Comparison of ENCODE assay signal across 1 cellular context in the genomic region with DNA sequence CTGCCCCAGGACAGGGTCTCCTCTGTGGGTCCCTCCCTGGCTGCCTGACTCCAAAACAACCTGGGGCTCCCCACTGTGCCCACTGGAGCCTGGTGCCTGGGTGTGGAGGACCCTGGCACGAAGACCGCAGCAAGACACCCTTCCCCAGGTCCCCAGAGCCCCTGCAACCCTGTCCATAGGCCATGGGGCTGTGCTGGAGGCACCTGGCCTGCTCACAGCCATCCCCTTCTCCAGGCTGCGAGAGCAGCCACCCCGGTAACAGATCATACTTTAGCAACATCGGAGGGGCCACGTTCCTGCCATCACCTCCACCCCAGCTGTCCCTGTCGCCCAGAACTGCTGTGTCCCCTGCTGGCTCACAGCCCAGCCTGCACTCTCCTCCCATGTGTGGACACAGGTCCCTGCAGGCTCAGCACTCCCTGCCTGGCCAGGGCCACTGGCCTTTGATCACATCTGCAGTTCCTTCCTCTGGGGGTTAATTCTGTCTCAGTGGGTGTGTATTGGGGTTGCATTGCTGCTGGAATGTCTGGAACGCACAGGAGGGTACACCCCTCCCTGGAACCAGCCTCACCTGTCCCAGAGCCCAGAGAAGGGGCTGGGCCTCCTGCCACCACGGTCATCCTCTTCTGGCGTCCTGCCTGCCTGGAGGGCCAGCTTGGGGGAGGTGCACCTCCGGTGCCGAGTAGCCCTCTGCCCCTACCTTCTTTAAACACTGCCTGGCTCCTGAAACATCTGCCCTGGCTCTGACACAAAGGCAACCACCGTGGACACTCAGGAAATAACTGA.
TF ChIP-seq lines count a peak whose summit lies in the region.

No MANE protein-coding gene starts in this region.

TF ChIP-seq in HepG2, 621 proteins besides CTCF, POLR2A, EP300 and RAD21 (continued from another document and continues in another):
- TF ChIP-seq, protein P1, sequence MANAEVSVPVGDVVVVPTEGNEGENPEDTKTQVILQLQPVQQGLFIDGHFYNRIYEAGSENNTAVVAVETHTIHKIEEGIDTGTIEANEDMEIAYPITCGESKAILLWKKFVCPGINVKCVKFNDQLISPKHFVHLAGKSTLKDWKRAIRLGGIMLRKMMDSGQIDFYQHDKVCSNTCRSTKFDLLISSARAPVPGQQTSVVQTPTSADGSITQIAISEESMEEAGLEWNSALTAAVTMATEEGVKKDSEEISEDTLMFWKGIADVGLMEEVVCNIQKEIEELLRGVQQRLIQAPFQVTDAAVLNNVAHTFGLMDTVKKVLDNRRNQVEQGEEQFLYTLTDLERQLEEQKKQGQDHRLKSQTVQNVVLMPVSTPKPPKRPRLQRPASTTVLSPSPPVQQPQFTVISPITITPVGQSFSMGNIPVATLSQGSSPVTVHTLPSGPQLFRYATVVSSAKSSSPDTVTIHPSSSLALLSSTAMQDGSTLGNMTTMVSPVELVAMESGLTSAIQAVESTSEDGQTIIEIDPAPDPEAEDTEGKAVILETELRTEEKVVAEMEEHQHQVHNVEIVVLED (CRISPR knock-in tag; IDR thresholded peaks at IDR 0.05; ENCODE audit: borderline replicate concordance), result peak; percentile 58; the same call in 1 of the 2 replicates
- TF ChIP-seq, protein P2, sequence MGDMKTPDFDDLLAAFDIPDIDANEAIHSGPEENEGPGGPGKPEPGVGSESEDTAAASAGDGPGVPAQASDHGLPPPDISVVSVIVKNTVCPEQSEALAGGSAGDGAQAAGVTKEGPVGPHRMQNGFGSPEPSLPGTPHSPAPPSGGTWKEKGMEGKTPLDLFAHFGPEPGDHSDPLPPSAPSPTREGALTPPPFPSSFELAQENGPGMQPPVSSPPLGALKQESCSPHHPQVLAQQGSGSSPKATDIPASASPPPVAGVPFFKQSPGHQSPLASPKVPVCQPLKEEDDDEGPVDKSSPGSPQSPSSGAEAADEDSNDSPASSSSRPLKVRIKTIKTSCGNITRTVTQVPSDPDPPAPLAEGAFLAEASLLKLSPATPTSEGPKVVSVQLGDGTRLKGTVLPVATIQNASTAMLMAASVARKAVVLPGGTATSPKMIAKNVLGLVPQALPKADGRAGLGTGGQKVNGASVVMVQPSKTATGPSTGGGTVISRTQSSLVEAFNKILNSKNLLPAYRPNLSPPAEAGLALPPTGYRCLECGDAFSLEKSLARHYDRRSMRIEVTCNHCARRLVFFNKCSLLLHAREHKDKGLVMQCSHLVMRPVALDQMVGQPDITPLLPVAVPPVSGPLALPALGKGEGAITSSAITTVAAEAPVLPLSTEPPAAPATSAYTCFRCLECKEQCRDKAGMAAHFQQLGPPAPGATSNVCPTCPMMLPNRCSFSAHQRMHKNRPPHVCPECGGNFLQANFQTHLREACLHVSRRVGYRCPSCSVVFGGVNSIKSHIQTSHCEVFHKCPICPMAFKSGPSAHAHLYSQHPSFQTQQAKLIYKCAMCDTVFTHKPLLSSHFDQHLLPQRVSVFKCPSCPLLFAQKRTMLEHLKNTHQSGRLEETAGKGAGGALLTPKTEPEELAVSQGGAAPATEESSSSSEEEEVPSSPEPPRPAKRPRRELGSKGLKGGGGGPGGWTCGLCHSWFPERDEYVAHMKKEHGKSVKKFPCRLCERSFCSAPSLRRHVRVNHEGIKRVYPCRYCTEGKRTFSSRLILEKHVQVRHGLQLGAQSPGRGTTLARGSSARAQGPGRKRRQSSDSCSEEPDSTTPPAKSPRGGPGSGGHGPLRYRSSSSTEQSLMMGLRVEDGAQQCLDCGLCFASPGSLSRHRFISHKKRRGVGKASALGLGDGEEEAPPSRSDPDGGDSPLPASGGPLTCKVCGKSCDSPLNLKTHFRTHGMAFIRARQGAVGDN (CRISPR knock-in tag; IDR thresholded peaks at IDR 0.05), result peak; percentile 87
- TF ChIP-seq YY1 (IDR thresholded peaks at IDR 0.05; ENCODE audit: insufficient read depth, insufficient replicate concordance, low read depth, low read length) (no peak), NR2C2 (CRISPR knock-in tag; IDR thresholded peaks at IDR 0.05; ENCODE audit: borderline replicate concordance) (no peak), TCF7L2 (IDR thresholded peaks at IDR 0.05; ENCODE audit: low read depth, low read length) (no peak), ZNF282 (IDR thresholded peaks at IDR 0.05; ENCODE audit: partially characterized antibody) (no peak), CHD2 (IDR thresholded peaks at IDR 0.05; ENCODE audit: low read depth, low read length) (no peak), ZNF652 (CRISPR knock-in tag; IDR thresholded peaks at IDR 0.05; ENCODE audit: borderline replicate concordance, low read depth) (peak; percentile 93), SIX1 (CRISPR knock-in tag; IDR thresholded peaks at IDR 0.05; ENCODE audit: borderline replicate concordance) (no peak), MTA1 (CRISPR knock-in tag; IDR thresholded peaks at IDR 0.05; ENCODE audit: borderline replicate concordance) (peak; percentile 85; the same call in 1 of the 2 replicates), ZNF367 (CRISPR knock-in tag; IDR thresholded peaks at IDR 0.05; ENCODE audit: borderline replicate concordance) (no peak), NKX3-1 (CRISPR knock-in tag; IDR thresholded peaks at IDR 0.05) (no peak), XBP1 (CRISPR knock-in tag; IDR thresholded peaks at IDR 0.05) (no peak), ZNF589 (CRISPR knock-in tag; conservative IDR thresholded peaks at IDR 0.05) (no peak), TRIM24 (CRISPR knock-in tag; IDR thresholded peaks at IDR 0.05) (no peak), ZNF343 (CRISPR knock-in tag; IDR thresholded peaks at IDR 0.05) (no peak), NRL (CRISPR knock-in tag; IDR thresholded peaks at IDR 0.05; ENCODE audit: borderline replicate concordance) (peak; percentile 18; the same call in 1 of the 2 replicates), KLF15 (CRISPR knock-in tag; IDR thresholded peaks at IDR 0.05; ENCODE audit: borderline replicate concordance) (no peak), SRY (CRISPR knock-in tag; IDR thresholded peaks at IDR 0.05) (no peak; the same call in 1 of the 2 replicates), GATAD2A (CRISPR knock-in tag; IDR thresholded peaks at IDR 0.05) (no peak; the same call in 1 of the 2 replicates), ZNF350 (CRISPR knock-in tag; IDR thresholded peaks at IDR 0.05; ENCODE audit: borderline replicate concordance, low read depth) (peak; percentile 49; the same call in 1 of the 2 replicates), ZNF883 (CRISPR knock-in tag; IDR thresholded peaks at IDR 0.05; ENCODE audit: not compliant biosample characterization) (peak; percentile 76), ZBTB7A (CRISPR knock-in tag; IDR thresholded peaks at IDR 0.05) (peak; percentile 87; the same call in 1 of the 2 replicates), GABPB1 (CRISPR knock-in tag; IDR thresholded peaks at IDR 0.05) (no peak; the same call in 1 of the 2 replicates)
- TF ChIP-seq, protein P3, sequence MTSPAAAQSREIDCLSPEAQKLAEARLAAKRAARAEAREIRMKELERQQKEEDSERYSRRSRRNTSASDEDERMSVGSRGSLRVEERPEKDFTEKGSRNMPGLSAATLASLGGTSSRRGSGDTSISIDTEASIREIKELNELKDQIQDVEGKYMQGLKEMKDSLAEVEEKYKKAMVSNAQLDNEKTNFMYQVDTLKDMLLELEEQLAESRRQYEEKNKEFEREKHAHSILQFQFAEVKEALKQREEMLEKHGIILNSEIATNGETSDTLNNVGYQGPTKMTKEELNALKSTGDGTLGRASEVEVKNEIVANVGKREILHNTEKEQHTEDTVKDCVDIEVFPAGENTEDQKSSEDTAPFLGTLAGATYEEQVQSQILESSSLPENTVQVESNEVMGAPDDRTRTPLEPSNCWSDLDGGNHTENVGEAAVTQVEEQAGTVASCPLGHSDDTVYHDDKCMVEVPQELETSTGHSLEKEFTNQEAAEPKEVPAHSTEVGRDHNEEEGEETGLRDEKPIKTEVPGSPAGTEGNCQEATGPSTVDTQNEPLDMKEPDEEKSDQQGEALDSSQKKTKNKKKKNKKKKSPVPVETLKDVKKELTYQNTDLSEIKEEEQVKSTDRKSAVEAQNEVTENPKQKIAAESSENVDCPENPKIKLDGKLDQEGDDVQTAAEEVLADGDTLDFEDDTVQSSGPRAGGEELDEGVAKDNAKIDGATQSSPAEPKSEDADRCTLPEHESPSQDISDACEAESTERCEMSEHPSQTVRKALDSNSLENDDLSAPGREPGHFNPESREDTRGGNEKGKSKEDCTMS (CRISPR knock-in tag; conservative IDR thresholded peaks at IDR 0.05), result no peak
- TF ChIP-seq, protein P4, sequence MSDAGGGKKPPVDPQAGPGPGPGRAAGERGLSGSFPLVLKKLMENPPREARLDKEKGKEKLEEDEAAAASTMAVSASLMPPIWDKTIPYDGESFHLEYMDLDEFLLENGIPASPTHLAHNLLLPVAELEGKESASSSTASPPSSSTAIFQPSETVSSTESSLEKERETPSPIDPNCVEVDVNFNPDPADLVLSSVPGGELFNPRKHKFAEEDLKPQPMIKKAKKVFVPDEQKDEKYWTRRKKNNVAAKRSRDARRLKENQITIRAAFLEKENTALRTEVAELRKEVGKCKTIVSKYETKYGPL (CRISPR knock-in tag; IDR thresholded peaks at IDR 0.05), result no peak
- TF ChIP-seq, protein P5, sequence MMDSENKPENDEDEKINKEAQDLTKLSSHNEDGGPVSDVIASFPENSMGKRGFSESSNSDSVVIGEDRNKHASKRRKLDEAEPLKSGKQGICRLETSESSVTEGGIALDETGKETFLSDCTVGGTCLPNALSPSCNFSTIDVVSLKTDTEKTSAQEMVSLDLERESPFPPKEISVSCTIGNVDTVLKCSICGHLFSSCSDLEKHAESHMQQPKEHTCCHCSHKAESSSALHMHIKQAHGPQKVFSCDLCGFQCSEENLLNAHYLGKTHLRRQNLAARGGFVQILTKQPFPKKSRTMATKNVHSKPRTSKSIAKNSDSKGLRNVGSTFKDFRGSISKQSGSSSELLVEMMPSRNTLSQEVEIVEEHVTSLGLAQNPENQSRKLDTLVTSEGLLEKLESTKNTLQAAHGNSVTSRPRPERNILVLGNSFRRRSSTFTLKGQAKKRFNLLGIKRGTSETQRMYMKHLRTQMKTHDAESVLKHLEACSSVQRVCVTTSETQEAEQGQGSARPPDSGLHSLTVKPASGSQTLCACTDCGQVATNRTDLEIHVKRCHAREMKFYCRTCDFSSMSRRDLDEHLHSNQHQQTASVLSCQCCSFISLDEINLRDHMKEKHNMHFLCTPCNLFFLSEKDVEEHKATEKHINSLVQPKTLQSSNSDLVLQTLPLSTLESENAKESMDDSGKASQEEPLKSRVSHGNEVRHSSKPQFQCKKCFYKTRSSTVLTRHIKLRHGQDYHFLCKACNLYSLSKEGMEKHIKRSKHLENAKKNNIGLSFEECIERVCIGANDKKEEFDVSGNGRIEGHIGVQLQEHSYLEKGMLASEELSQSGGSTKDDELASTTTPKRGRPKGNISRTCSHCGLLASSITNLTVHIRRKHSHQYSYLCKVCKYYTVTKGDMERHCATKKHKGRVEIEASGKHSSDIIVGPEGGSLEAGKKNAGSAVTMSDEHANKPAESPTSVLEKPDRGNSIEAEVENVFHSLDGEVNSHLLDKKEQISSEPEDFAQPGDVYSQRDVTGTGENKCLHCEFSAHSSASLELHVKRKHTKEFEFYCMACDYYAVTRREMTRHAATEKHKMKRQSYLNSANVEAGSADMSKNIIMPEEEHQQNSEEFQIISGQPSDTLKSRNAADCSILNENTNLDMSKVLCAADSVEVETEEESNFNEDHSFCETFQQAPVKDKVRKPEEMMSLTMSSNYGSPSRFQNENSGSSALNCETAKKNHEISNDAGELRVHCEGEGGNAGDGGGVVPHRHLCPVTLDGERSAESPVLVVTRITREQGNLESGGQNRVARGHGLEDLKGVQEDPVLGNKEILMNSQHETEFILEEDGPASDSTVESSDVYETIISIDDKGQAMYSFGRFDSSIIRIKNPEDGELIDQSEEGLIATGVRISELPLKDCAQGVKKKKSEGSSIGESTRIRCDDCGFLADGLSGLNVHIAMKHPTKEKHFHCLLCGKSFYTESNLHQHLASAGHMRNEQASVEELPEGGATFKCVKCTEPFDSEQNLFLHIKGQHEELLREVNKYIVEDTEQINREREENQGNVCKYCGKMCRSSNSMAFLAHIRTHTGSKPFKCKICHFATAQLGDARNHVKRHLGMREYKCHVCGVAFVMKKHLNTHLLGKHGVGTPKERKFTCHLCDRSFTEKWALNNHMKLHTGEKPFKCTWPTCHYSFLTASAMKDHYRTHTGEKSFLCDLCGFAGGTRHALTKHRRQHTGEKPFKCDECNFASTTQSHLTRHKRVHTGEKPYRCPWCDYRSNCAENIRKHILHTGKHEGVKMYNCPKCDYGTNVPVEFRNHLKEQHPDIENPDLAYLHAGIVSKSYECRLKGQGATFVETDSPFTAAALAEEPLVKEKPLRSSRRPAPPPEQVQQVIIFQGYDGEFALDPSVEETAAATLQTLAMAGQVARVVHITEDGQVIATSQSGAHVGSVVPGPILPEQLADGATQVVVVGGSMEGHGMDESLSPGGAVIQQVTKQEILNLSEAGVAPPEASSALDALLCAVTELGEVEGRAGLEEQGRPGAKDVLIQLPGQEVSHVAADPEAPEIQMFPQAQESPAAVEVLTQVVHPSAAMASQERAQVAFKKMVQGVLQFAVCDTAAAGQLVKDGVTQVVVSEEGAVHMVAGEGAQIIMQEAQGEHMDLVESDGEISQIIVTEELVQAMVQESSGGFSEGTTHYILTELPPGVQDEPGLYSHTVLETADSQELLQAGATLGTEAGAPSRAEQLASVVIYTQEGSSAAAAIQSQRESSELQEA (CRISPR knock-in tag; IDR thresholded peaks at IDR 0.05; ENCODE audit: not compliant biosample characterization), result peak; percentile 72
- TF ChIP-seq, protein P6, sequence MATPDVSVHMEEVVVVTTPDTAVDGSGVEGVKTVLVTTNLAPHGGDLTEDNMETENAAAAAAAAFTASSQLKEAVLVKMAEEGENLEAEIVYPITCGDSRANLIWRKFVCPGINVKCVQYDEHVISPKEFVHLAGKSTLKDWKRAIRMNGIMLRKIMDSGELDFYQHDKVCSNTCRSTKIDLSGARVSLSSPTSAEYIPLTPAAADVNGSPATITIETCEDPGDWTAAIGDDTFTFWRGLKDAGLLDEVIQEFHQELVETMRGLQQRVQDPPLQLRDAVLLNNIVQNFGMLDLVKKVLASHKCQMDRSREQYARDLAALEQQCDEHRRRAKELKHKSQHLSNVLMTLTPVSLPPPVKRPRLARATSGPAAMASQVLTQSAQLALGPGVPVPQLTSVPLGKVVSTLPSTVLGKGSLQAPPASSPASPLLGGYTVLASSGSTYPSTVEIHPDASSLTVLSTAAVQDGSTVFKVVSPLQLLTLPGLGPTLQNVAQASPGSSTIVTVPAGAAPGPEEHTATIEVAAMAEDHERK (CRISPR knock-in tag; IDR thresholded peaks at IDR 0.05; ENCODE audit: low read depth), result no peak
- TF ChIP-seq, protein P7, sequence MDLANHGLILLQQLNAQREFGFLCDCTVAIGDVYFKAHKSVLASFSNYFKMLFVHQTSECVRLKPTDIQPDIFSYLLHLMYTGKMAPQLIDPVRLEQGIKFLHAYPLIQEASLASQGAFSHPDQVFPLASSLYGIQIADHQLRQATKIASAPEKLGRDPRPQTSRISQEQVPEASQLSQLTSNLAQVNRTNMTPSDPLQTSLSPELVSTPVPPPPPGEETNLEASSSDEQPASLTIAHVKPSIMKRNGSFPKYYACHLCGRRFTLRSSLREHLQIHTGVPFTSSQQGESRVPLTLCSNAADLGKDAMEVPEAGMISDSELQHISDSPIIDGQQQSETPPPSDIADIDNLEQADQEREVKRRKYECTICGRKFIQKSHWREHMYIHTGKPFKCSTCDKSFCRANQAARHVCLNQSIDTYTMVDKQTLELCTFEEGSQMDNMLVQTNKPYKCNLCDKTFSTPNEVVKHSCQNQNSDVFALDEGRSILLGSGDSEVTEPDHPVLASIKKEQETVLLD (CRISPR knock-in tag; IDR thresholded peaks at IDR 0.05; ENCODE audit: low read depth), result no peak
